21 cellular contexts compared by ENCODE assay signal in the genomic region with DNA sequence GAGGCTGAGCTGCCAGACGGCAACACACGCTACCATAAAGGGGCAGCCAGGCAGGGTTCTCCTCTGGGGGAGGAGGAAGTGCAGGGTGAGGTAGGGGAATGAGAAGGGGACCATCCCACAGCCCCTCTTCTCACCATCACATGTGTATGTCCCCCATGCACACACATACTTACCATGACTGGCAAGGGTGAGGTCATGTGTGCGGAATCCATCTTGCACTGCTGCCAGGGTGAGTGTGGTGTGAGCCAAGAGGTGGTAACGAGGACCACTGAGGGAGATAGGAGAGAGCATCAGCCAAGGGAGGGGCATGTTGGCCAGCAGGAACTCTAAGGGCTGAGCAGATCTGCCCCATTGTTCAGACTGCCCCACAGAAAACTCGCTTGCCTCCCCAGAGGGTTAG. TPM values are rescaled to one million over a fixed set of nuclear protein-coding genes. Genes with fewer than 3 reads are reported as not detected.
DNase-seq lines count a peak whose midpoint lies in the region; ATAC-seq and TF ChIP-seq lines count a peak whose summit lies in the region.
"Had no signal": no experiment of that assay in that cellular context is flagged by ENCODE, and none has a peak within 500 bp of the region (broad histone marks: within the 10 kb centered on the region; RNA-seq: fewer than 3 reads in every experiment).

No MANE protein-coding gene starts in this region.

- no peaks in the 10 kb centered on the region for H3K4me1 ChIP-seq in sigmoid colon

- 89 to 92% methylated on average over 5 of the region's 5 CpGs for WGBS in sigmoid colon, 2 donors

- H3K36me3 Mint-ChIP-seq in endothelial cell (ENCODE audit: low read depth, unreplicated experiment): peaks cover 58% of the 10 kb centered on the region
- H3K36me3 Mint-ChIP-seq in immature natural killer cell: peaks cover 0 to 21% (median 8%) of the 10 kb centered on the region in 3 donors

- no peak for TF ChIP-seq EP300 in sigmoid colon (IDR thresholded peaks at IDR 0.05)

- H3K4me1 Mint-ChIP-seq in endothelial cell (ENCODE audit: unreplicated experiment) (peaks cover 14% of the 10 kb centered on the region), immature natural killer cell (no peaks in the 10 kb centered on the region)

- no peak for ATAC-seq in HG03097 (IDR thresholded peaks at IDR 0.05; ENCODE audit: low FRiP score, unreplicated experiment)
- no peak for ATAC-seq in HG03196 (IDR thresholded peaks at IDR 0.05; ENCODE audit: unreplicated experiment)
- ATAC-seq: A549 had no signal

- TF ChIP-seq CTCF in RWPE1 (conservative IDR thresholded peaks at IDR 0.05; ENCODE audit: low read depth) (no peak), endothelial cell (IDR thresholded peaks at IDR 0.05; ENCODE audit: unreplicated experiment) (no peak), sigmoid colon (IDR thresholded peaks at IDR 0.05) (no peak)

- H3K27ac ChIP-seq in RWPE1: peak overlapping the region; percentile 94
- H3K27ac ChIP-seq in sigmoid colon: no peak overlapping the region
- H3K27ac ChIP-seq: A549; BLaER1 treated with 17β-estradiol and CSF1 and Interleukin-3, amounts not matched to agents 10 nM and 100 nM had no signal

- TF ChIP-seq POLR2A in sigmoid colon (IDR thresholded peaks at IDR 0.05): no peak

- peak overlapping the region; percentile 16 for H3K4me3 Mint-ChIP-seq in endothelial cell (ENCODE audit: unreplicated experiment)
- no peak overlapping the region for H3K4me3 Mint-ChIP-seq in immature natural killer cell
- H3K4me3 Mint-ChIP-seq: CD4-positive, alpha-beta T cell had no signal

- POLR2A ChIA-PET in RWPE1 (lab: Yijun Ruan, JAX; ENCODE audit: low non-redundant PET): no interaction called here

- DNase-seq in H7 (peak; percentile 13), RWPE1 (ENCODE audit: low spot score) (no peak), endothelial cell (ENCODE audit: low spot score) (no peak), sigmoid colon (peak; percentile 50), occipital lobe (lab: John Stamatoyannopoulos, UW) (no peak), immature natural killer cell (no peak)
- DNase-seq: AML-193; CD4-positive, alpha-beta T cell; Karpas-422; NCI-H1092 treated with DMSO at 0.1 percent for 48 hours; NCI-H1436; NCI-H187 treated with DMSO at 0.1 percent for 48 hours; NCI-H2171 treated with DMSO at 0.1 percent for 48 hours; NCI-H446; NCI-H524 treated with DMSO at 0.1 percent for 48 hours; NCI-H774; Right ventricle myocardium superior had no signal

- intact Hi-C loops in sigmoid colon (cut with DNase I): no loop called here

- H3K9me3 Mint-ChIP-seq in endothelial cell (ENCODE audit: unreplicated experiment) (no peaks in the 10 kb centered on the region), immature natural killer cell (no peaks in the 10 kb centered on the region)
- H3K9me3 Mint-ChIP-seq: CD4-positive, alpha-beta T cell had no signal

- H3K36me3 ChIP-seq in H7 (replicated peaks; ENCODE audit: control insufficient read depth, insufficient read depth, low read length): peaks cover 49% of the 10 kb centered on the region
- H3K36me3 ChIP-seq in sigmoid colon: peaks cover 0 to 77% (median 31%) of the 10 kb centered on the region in 4 donors

- no peaks in the 10 kb centered on the region for H3K9me3 ChIP-seq in sigmoid colon
- H3K9me3 ChIP-seq: A549; BLaER1 treated with 17β-estradiol and CSF1 and Interleukin-3, amounts not matched to agents 10 nM and 100 nM had no signal

- H3K27me3 ChIP-seq in H7 (ENCODE audit: control insufficient read depth, insufficient read depth, low read length) (no peaks in the 10 kb centered on the region; the same call in 1 of the 2 replicates), sigmoid colon (no peaks in the 10 kb centered on the region)
- H3K27me3 ChIP-seq: BLaER1 treated with 17β-estradiol and CSF1 and Interleukin-3, amounts not matched to agents 10 nM and 100 nM had no signal

- CTCF ChIA-PET in RWPE1 (lab: Yijun Ruan, JAX): interaction anchor here (0.5 kb wide), 1 partner anchor 636 kb away, joined by 3 read pairs; no protein-coding TSS in a partner anchor

- H3K27ac Mint-ChIP-seq in endothelial cell (ENCODE audit: unreplicated experiment) (peak overlapping the region; percentile 24), immature natural killer cell (no peak overlapping the region)
- H3K27ac Mint-ChIP-seq: CD4-positive, alpha-beta T cell had no signal

- H3K4me3 ChIP-seq in H7 (ENCODE audit: insufficient read depth, low read depth, low read length) (no peak overlapping the region), sigmoid colon (no peak overlapping the region)
- H3K4me3 ChIP-seq: A549; BLaER1 treated with 17β-estradiol and CSF1 and Interleukin-3, amounts not matched to agents 10 nM and 100 nM had no signal

- H3K27me3 Mint-ChIP-seq in endothelial cell (ENCODE audit: unreplicated experiment) (peaks cover 12% of the 10 kb centered on the region), immature natural killer cell (ENCODE audit: low read depth in 3 of 3) (peaks cover 0 to 3% (median 0%) of the 10 kb centered on the region in 3 donors)
- H3K27me3 Mint-ChIP-seq: CD4-positive, alpha-beta T cell had no signal

RNA-seq across cellular contexts. Expression of gene WDR54, which starts 7.1 kb away (rescaled TPM):
- 38.0 and 55.5 TPM in 2 replicates for total RNA-seq in H7 (2014; rRNA removed; shearing (Covaris generic))
- total RNA-seq in endothelial cell (ENCODE audit: unreplicated experiment) (34.1 TPM), sigmoid colon (10 to 100 TPM in 2 of 4 donors, 1 to 10 TPM in 2; 7.5 to 13.3 (median 9.8) TPM), occipital lobe (30.7 TPM)
- polyA plus RNA-seq in sigmoid colon (10 to 100 TPM in 1 of 3 donors, 1 to 10 TPM in 2; 3.0 to 13.6 (median 3.2) TPM), immature natural killer cell (10 to 100 TPM; 38.0 to 94.8 (median 47.7) TPM)

RNA-seq across cellular contexts. Expression of gene C2orf81, which starts 7.3 kb away (rescaled TPM):
- total RNA-seq in H7 (2014; rRNA removed; shearing (Covaris generic)): 0.83 and 1.6 TPM in 2 replicates
- 5.0 TPM for total RNA-seq in endothelial cell (ENCODE audit: unreplicated experiment)
- total RNA-seq in sigmoid colon: 1 to 10 TPM in 3 of 4 donors, not detected in 1; 1.4 to 2.2 (median 2.0) TPM
- polyA plus RNA-seq in sigmoid colon: 1 to 10 TPM in 2 of 3 donors, under 1 TPM in 1; 0.46 to 2.0 (median 1.8) TPM
- total RNA-seq in occipital lobe: 0.62 TPM
- polyA plus RNA-seq in immature natural killer cell: 1 to 10 TPM in 2 of 3 donors, not detected in 1; 1.6 TPM

RNA-seq across cellular contexts. Expression of gene RTKN, which starts 13.1 kb away (rescaled TPM):
- total RNA-seq in H7 (2014; rRNA removed; shearing (Covaris generic)): 93.4 and 107 TPM in 2 replicates
- total RNA-seq in endothelial cell (ENCODE audit: unreplicated experiment) (65.4 TPM), sigmoid colon (10 to 100 TPM; 13.5 to 20.0 (median 17.0) TPM), occipital lobe (6.7 TPM)
- polyA plus RNA-seq in sigmoid colon (10 to 100 TPM; 15.0 to 44.6 (median 16.2) TPM), immature natural killer cell (10 to 100 TPM in 1 of 3 donors, 1 to 10 TPM in 2; 5.8 to 10.8 (median 8.4) TPM)

RNA-seq across cellular contexts. Expression of gene INO80B, which starts 26.2 kb away (rescaled TPM):
- total RNA-seq in H7 (2014; rRNA removed; shearing (Covaris generic)): 9.6 and 11.3 TPM in 2 replicates
- total RNA-seq in endothelial cell (ENCODE audit: unreplicated experiment) (22.1 TPM), sigmoid colon (10 to 100 TPM in 2 of 4 donors, 1 to 10 TPM in 2; 7.5 to 41.8 (median 15.0) TPM), occipital lobe (15.3 TPM)
- polyA plus RNA-seq in sigmoid colon (10 to 100 TPM; 12.9 to 36.9 (median 19.2) TPM), immature natural killer cell (10 to 100 TPM in 1 of 3 donors, 1 to 10 TPM in 2; 3.9 to 11.1 (median 9.3) TPM)

RNA-seq across cellular contexts. Expression of gene WBP1, which starts 29.6 kb away (rescaled TPM):
- total RNA-seq in H7 (2014; rRNA removed; shearing (Covaris generic)): 81.0 and 88.9 TPM in 2 replicates
- 76.8 TPM for total RNA-seq in endothelial cell (ENCODE audit: unreplicated experiment)
- 10 to 100 TPM; 63.1 to 89.2 (median 74.1) TPM for total RNA-seq in sigmoid colon
- 10 to 100 TPM; 59.2 to 61.3 (median 59.3) TPM for polyA plus RNA-seq in sigmoid colon
- total RNA-seq in occipital lobe: 23.6 TPM
- polyA plus RNA-seq in immature natural killer cell: 10 to 100 TPM; 45.6 to 56.1 (median 54.0) TPM

Comparison
In these comparisons a context has a peak if more than half of its experiments do, and no peak if none do; other contexts are left out.
1. DNase-seq: peak in H7 (single experiment) and sigmoid colon (single experiment); none in RWPE1 (single experiment), endothelial cell (single experiment), occipital lobe (single experiment) and immature natural killer cell (0 of 3).